8 cellular contexts compared by ENCODE assay signal in the genomic region with DNA sequence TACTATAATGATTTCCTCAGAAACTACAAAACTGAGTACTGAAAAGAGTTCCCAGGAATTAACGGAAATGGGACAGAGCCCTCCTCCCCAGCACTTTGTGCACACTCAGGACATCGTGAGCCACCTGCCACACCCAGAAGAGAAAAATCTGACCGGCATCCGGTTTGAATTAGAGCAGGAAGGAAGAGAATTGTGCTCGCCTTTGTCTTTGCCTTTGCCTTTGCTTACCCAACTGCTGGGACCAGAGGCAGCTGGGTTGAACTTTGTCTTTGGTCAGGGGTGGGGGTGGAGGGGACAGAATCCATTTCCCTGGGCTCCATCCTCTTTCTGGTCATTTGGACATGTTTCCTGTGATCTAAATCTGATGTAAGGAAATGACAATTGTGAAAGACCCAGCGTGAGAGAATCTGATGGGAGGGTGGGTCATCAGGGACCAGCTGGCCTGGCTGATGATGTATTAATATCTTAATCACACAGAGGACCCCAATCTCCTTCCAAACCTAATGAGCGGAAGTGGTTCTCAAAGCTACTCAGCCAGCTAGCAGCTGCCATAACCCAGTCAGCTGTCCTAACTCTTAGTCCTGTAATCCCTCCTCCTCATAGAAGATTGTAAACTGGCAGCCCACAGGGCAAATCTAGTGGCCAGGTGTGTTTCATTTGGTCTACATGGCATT. TPM values are rescaled to one million over a fixed set of nuclear protein-coding genes. Genes with fewer than 3 reads are reported as not detected.
DNase-seq lines count a peak whose midpoint lies in the region; ATAC-seq and TF ChIP-seq lines count a peak whose summit lies in the region.

No MANE protein-coding gene starts in this region.

- H3K27me3 ChIP-seq in Loucy (ENCODE audit: insufficient read depth, low read length, poor library complexity, severe bottlenecking) (no peaks in the 10 kb centered on the region), adipocyte (replicated peaks; ENCODE audit: control insufficient read depth, insufficient read depth, low read length) (no peaks in the 10 kb centered on the region)

- peaks cover 39% of the 10 kb centered on the region for H3K79me2 ChIP-seq in Loucy (ENCODE audit: insufficient read depth, low read length)

- H3K9ac ChIP-seq in Loucy (ENCODE audit: low read depth, low read length, poor library complexity, severe bottlenecking) (peak overlapping the region; percentile 95), adipocyte (ENCODE audit: low read length) (peak overlapping the region; percentile 51)

- H3K4me1 ChIP-seq in Loucy (ENCODE audit: insufficient read depth, low read length, poor library complexity, severe bottlenecking) (peaks cover 28% of the 10 kb centered on the region), adipocyte (ENCODE audit: control insufficient read depth, insufficient read depth, low read length) (peaks cover 24% of the 10 kb centered on the region), mucosa of descending colon (ENCODE audit: low read depth) (peaks cover 24% of the 10 kb centered on the region)

- peak overlapping the region; percentile 93 for H3K4me2 ChIP-seq in Loucy (ENCODE audit: low read depth, low read length, poor library complexity, severe bottlenecking)

- intact Hi-C loops in mucosa of descending colon (cut with DNase I, micrococcal nuclease) = no loop called here

- peak; percentile 45 for ATAC-seq in mucosa of descending colon
- ATAC-seq in HG02763 (IDR thresholded peaks at IDR 0.05; ENCODE audit: unreplicated experiment) = no peak

- H3K9me2 ChIP-seq in Loucy (replicated peaks; ENCODE audit: low read depth, low read length) = no peaks in the 10 kb centered on the region

- H2AFZ ChIP-seq in Loucy (ENCODE audit: low read length) = peak overlapping the region; percentile 97

- H3F3A ChIP-seq in Loucy (ENCODE audit: low read depth) = no peaks in the 10 kb centered on the region

- H3K9me3 ChIP-seq in Loucy (ENCODE audit: insufficient read depth, low read depth, low read length) = no peaks in the 10 kb centered on the region
- no peaks in the 10 kb centered on the region for H3K9me3 ChIP-seq in adipocyte (ENCODE audit: control insufficient read depth, low read length)
- no peaks in the 10 kb centered on the region for H3K9me3 ChIP-seq in mucosa of descending colon

- TF ChIP-seq CTCF in Loucy (conservative IDR thresholded peaks at IDR 0.05; ENCODE audit: low read length) (no peak), mucosa of descending colon (IDR thresholded peaks at IDR 0.05) (no peak)

- peak; percentile 37 for DNase-seq in AG08395 (ENCODE audit: low spot score)
- DNase-seq in adipocyte (ENCODE audit: low read depth) = no peak
- DNase-seq in mucosa of descending colon = no peak
- DNase-seq in SIG-M5 treated with dmso at 0.1 percent for 504 hours (lab: John Stamatoyannopoulos, UW; ENCODE audit: unreplicated experiment) = no peak
- no peak for DNase-seq in NCI-H1694 treated with DMSO at 0.1 percent for 48 hours (lab: John Stamatoyannopoulos, UW)
- DNase-seq in COR-L47 (lab: John Stamatoyannopoulos, UW) = no peak

- no peaks in the 10 kb centered on the region for H3K36me3 ChIP-seq in Loucy (ENCODE audit: insufficient read depth, low read length)
- peaks cover 9% of the 10 kb centered on the region for H3K36me3 ChIP-seq in adipocyte (ENCODE audit: control insufficient read depth, insufficient read depth, low read length, severe bottlenecking)
- H3K36me3 ChIP-seq in mucosa of descending colon (ENCODE audit: low read depth) = no peaks in the 10 kb centered on the region

- H4K20me1 ChIP-seq in Loucy (ENCODE audit: insufficient read depth, low read length, poor library complexity, severe bottlenecking) = peaks cover 6% of the 10 kb centered on the region

- H3K4me3 ChIP-seq in Loucy (ENCODE audit: low read length, poor library complexity, severe bottlenecking) = peak overlapping the region; percentile 93
- no peak overlapping the region for H3K4me3 ChIP-seq in adipocyte (ENCODE audit: low read length)
- H3K4me3 ChIP-seq in mucosa of descending colon = no peak overlapping the region

RNA-seq across cellular contexts. Expression of a gene that starts 1.1 kb away (rescaled TPM):
- total RNA-seq in mucosa of descending colon = 100 to 1,000 TPM in 2 of 3 donors, 10 to 100 TPM in 1; 76.7 to 137 (median 120) TPM

RNA-seq across cellular contexts. Expression of a gene that starts 51.0 kb away (rescaled TPM):
- 10 to 100 TPM; 33.8 to 43.1 (median 38.4) TPM for total RNA-seq in mucosa of descending colon
